ENCODE assay signal across 24 cellular contexts in the genomic region with DNA sequence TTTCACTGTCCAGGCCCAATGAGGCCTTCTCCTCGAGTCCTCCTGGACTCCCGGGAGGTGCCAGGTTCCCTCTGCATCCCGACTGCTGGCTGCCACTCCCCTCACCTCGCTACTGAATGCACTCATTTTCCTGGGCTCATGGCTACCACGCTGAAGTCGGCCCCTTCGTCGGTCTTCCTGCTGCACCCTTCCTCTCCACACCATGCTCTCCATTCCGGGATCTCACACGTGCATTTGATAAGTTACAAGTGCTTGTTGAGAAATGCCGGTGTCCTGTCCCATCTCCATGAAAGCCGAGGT.
"Had no signal": no experiment of that assay in that cellular context is flagged by ENCODE, and none has a peak within 500 bp of the region (broad histone marks: within the 10 kb centered on the region; RNA-seq: fewer than 3 reads in every experiment).

No MANE protein-coding gene starts in this region.

- H3K9me3 ChIP-seq: colonic mucosa, gastrocnemius medialis, left ventricle myocardium inferior, pancreas, psoas muscle, stomach, thyroid gland had no signal

- H3K36me3 ChIP-seq: colonic mucosa, gastrocnemius medialis, left ventricle myocardium inferior, pancreas, stomach, thyroid gland had no signal

- DNase-seq: activated CD4-positive, alpha-beta memory T cell treated with anti-CD3 and anti-CD28 coated beads for 36 hours; activated CD4-positive, alpha-beta T cell treated with anti-CD3 and anti-CD28 coated beads, Interleukin-2, amount 10 ng/mL, durations not matched to agents 24 days and 14 days; activated gamma-delta T cell treated with Interleukin-2 at 50 U/mL for 16 hours; activated naive CD4-positive, alpha-beta T cell treated with anti-CD3 and anti-CD28 coated beads, Interleukin-2, amount 50 U/mL, for 16 hours; activated T-cell treated with anti-CD3 and anti-CD28 coated beads, Interleukin-2, amount 50 U/mL, for 4 hours; colonic mucosa; effector CD8-positive, alpha-beta T cell; erythroblast; glutamatergic neuron; left ventricle myocardium inferior; nephron progenitor cell; pancreas; stimulated activated CD4-positive, alpha-beta T cell treated with anti-CD3 and anti-CD28 coated beads, Interleukin-15, amount 100 ng/mL, for 24 hours; stimulated activated CD4-positive, alpha-beta T cell treated with anti-CD3 and anti-CD28 coated beads, Interleukin-2, amount 100 ng/mL, for 24 hours; stimulated activated naive B cell treated with anti-CD40 and anti-IgM and Interleukin-4, amounts not matched to agents 10 μg/mL and 1 μg/mL and 100 μg/mL, for 72 hours; stomach; T-helper 9 cell; thyroid gland had no signal

- H3K4me3 Mint-ChIP-seq: activated CD4-positive, alpha-beta memory T cell treated with anti-CD3 and anti-CD28 coated beads for 36 hours; activated CD4-positive, alpha-beta T cell treated with anti-CD3 and anti-CD28 coated beads, Interleukin-2, amount 10 ng/mL, durations not matched to agents 24 days and 14 days; activated T-cell treated with anti-CD3 and anti-CD28 coated beads, Interleukin-2, amount 50 U/mL, for 4 hours; activated T-helper 17 cell treated with anti-CD3 and anti-CD28 coated beads, Interleukin-2, amount 50 U/mL, for 72 hours; nephron progenitor cell; stimulated activated naive B cell treated with anti-CD40 and anti-IgM and Interleukin-4, amounts not matched to agents 10 μg/mL and 1 μg/mL and 100 μg/mL, for 72 hours; T-helper 1 cell treated with Interleukin-12 subunit alpha and Interleukin-12 subunit beta and Interleukin-4 antibody, amounts not matched to agents 30 μg/mL and 1 μg/mL, for 36 hours had no signal

- H3K27me3 ChIP-seq: colonic mucosa, gastrocnemius medialis, pancreas, stomach, thyroid gland had no signal

- H3K4me1 Mint-ChIP-seq: activated CD4-positive, alpha-beta T cell treated with anti-CD3 and anti-CD28 coated beads, Interleukin-2, amount 10 ng/mL, durations not matched to agents 24 days and 14 days; activated T-helper 17 cell treated with anti-CD3 and anti-CD28 coated beads, Interleukin-2, amount 50 U/mL, for 72 hours; stimulated activated naive B cell treated with anti-CD40 and anti-IgM and Interleukin-4, amounts not matched to agents 10 μg/mL and 1 μg/mL and 100 μg/mL, for 72 hours had no signal

- H3K36me3 Mint-ChIP-seq: activated CD4-positive, alpha-beta memory T cell treated with anti-CD3 and anti-CD28 coated beads for 36 hours; stimulated activated naive B cell treated with anti-CD40 and anti-IgM and Interleukin-4, amounts not matched to agents 10 μg/mL and 1 μg/mL and 100 μg/mL, for 72 hours had no signal

- H3K27me3 Mint-ChIP-seq: activated CD4-positive, alpha-beta T cell treated with anti-CD3 and anti-CD28 coated beads, Interleukin-2, amount 10 ng/mL, durations not matched to agents 24 days and 14 days had no signal

- H3K4me1 ChIP-seq: colonic mucosa, pancreas had no signal

- ATAC-seq: activated CD4-positive, CD25-positive, alpha-beta regulatory T cell treated with anti-CD3 and anti-CD28 coated beads, Interleukin-2, amount 50 U/mL, for 24 hours; gastrocnemius medialis; pancreas; stimulated activated naive B cell treated with anti-CD40 and anti-IgM and Interleukin-4, amounts not matched to agents 10 μg/mL and 1 μg/mL and 100 μg/mL, for 72 hours had no signal

- H3K27ac ChIP-seq: colonic mucosa, gastrocnemius medialis, left ventricle myocardium inferior, pancreas, psoas muscle, stomach, thyroid gland had no signal

- H3K9me3 Mint-ChIP-seq: activated CD4-positive, alpha-beta memory T cell treated with anti-CD3 and anti-CD28 coated beads for 36 hours; activated CD4-positive, alpha-beta T cell treated with anti-CD3 and anti-CD28 coated beads, Interleukin-2, amount 10 ng/mL, durations not matched to agents 24 days and 14 days; activated T-cell treated with anti-CD3 and anti-CD28 coated beads, Interleukin-2, amount 50 U/mL, for 4 hours; activated T-helper 17 cell treated with anti-CD3 and anti-CD28 coated beads, Interleukin-2, amount 50 U/mL, for 72 hours; nephron progenitor cell; stimulated activated naive B cell treated with anti-CD40 and anti-IgM and Interleukin-4, amounts not matched to agents 10 μg/mL and 1 μg/mL and 100 μg/mL, for 72 hours; T-helper 1 cell treated with Interleukin-12 subunit alpha and Interleukin-12 subunit beta and Interleukin-4 antibody, amounts not matched to agents 30 μg/mL and 1 μg/mL, for 36 hours had no signal

- H3K4me3 ChIP-seq: colonic mucosa, gastrocnemius medialis, left ventricle myocardium inferior, lung, pancreas, psoas muscle, stomach, thyroid gland had no signal

- H3K27ac Mint-ChIP-seq: activated CD4-positive, alpha-beta memory T cell treated with anti-CD3 and anti-CD28 coated beads for 36 hours; activated CD4-positive, alpha-beta T cell treated with anti-CD3 and anti-CD28 coated beads, Interleukin-2, amount 10 ng/mL, durations not matched to agents 24 days and 14 days; activated T-helper 17 cell treated with anti-CD3 and anti-CD28 coated beads, Interleukin-2, amount 50 U/mL, for 72 hours; stimulated activated naive B cell treated with anti-CD40 and anti-IgM and Interleukin-4, amounts not matched to agents 10 μg/mL and 1 μg/mL and 100 μg/mL, for 72 hours; T-helper 1 cell treated with Interleukin-12 subunit alpha and Interleukin-12 subunit beta and Interleukin-4 antibody, amounts not matched to agents 30 μg/mL and 1 μg/mL, for 36 hours had no signal
